ENCODE assay signal across 9 cellular contexts in genomic region chr2:27086090-27086721, GRCh38. TPM values are rescaled to one million over a fixed set of nuclear protein-coding genes. Genes with fewer than 3 reads are reported as not detected.
A peak's percentile ranks its signal among the peaks of the same experiment; 100 is the strongest.
DNase-seq lines count a peak whose midpoint lies in the region; ATAC-seq, FAIRE-seq and TF ChIP-seq lines count a peak whose summit lies in the region.
"Had no signal": no experiment of that assay in that cellular context is flagged by ENCODE, and none has a peak within 500 bp of the region (broad histone marks: within the 10 kb centered on the region; RNA-seq: fewer than 3 reads in every experiment).

No MANE protein-coding gene starts in this region.

- H3K4me3 Mint-ChIP-seq in central memory CD8-positive, alpha-beta T cell = peak overlapping the region; percentile 82

- no peaks in the 10 kb centered on the region for H3K9me3 ChIP-seq in keratinocyte (ENCODE audit: control insufficient read depth, low read depth, low read length)

- peak overlapping the region; percentile 51 for H2AFZ ChIP-seq in keratinocyte (ENCODE audit: control insufficient read depth, low read length)

- no peaks in the 10 kb centered on the region for H4K20me1 ChIP-seq in keratinocyte (ENCODE audit: control insufficient read depth, extremely low read depth, insufficient read depth, low read length)

- H3K27me3 ChIP-seq in keratinocyte (ENCODE audit: control insufficient read depth, extremely low read depth, insufficient read depth, low read length) = no peaks in the 10 kb centered on the region

- peak overlapping the region; percentile 55 to 85 (median 69) for H3K4me3 ChIP-seq in keratinocyte (ENCODE audit: control insufficient read depth in 2 of 3, extremely low read depth in 1 of 3, insufficient read depth in 2 of 3, low read depth in 1 of 3, low read length in 3 of 3)

- no peak for FAIRE-seq in keratinocyte (lab: Jason Lieb, UNC)
- FAIRE-seq: TTC549 had no signal

- dilution Hi-C loops in keratinocyte (cut with MboI; ENCODE audit: extremely low pct_ligation_motif_present, low sequenced_read_pairs) = no loop called here

- H3K79me2 ChIP-seq in keratinocyte (ENCODE audit: control insufficient read depth, insufficient read depth, low read length) = no peaks in the 10 kb centered on the region

- DNase-seq in AG20443 (ENCODE audit: low spot score) (peak; percentile 98), NCI-H226 (peak; percentile 87), keratinocyte (ENCODE audit: low read depth, low spot score) (peak; percentile 41)
- peak; percentile 97 for DNase-seq in activated CD4-positive, CD25-positive, alpha-beta regulatory T cell treated with anti-CD3 and anti-CD28 coated beads, Interleukin-2, amount 50 U/mL, for 16 hours (ENCODE audit: low read depth, low spot score)
- DNase-seq in central memory CD8-positive, alpha-beta T cell (ENCODE audit: low spot score in 2 of 2) = peak; percentile 97 to 99
- peak; percentile 96 to 97 (median 97) for DNase-seq in stimulated activated CD4-positive, alpha-beta T cell treated with anti-CD3 and anti-CD28 coated beads, Interleukin-12 subunit alpha, Interleukin-12 subunit beta, amount 100 ng/mL, for 48 hours (ENCODE audit: low read depth in 2 of 3, low spot score in 1 of 3)

- H3K9me3 Mint-ChIP-seq in central memory CD8-positive, alpha-beta T cell = no peaks in the 10 kb centered on the region

- H3K4me1 ChIP-seq in keratinocyte (ENCODE audit: control insufficient read depth, extremely low read depth, insufficient read depth, low read length) = peaks cover 17% of the 10 kb centered on the region

- no peaks in the 10 kb centered on the region for H3K27me3 Mint-ChIP-seq in central memory CD8-positive, alpha-beta T cell

- ATAC-seq in GM19025 (IDR thresholded peaks at IDR 0.05; ENCODE audit: low read depth, unreplicated experiment) (peak; percentile 72), HG03196 (IDR thresholded peaks at IDR 0.05; ENCODE audit: unreplicated experiment) (peak; percentile 79)
- ATAC-seq in central memory CD8-positive, alpha-beta T cell (replicated peaks; ENCODE audit: extremely low read depth, poor library complexity, severe bottlenecking) = peak; percentile 94

- no peaks in the 10 kb centered on the region for H3K36me3 ChIP-seq in keratinocyte (ENCODE audit: control insufficient read depth in 2 of 2, extremely low read depth in 1 of 2, insufficient read depth in 2 of 2, low read length in 2 of 2)

- H3K36me3 Mint-ChIP-seq in central memory CD8-positive, alpha-beta T cell (ENCODE audit: insufficient read depth) = peaks cover 5% of the 10 kb centered on the region

- no peaks in the 10 kb centered on the region for H3K9me1 ChIP-seq in keratinocyte (ENCODE audit: control insufficient read depth, extremely low read depth, insufficient read depth, low read length)

- H3K4me1 Mint-ChIP-seq in central memory CD8-positive, alpha-beta T cell = peaks cover 29% of the 10 kb centered on the region

- H3K9ac ChIP-seq in keratinocyte (ENCODE audit: control insufficient read depth, extremely low read depth, insufficient read depth, low read length) = peak overlapping the region; percentile 73

- peak overlapping the region; percentile 76 for H3K27ac Mint-ChIP-seq in central memory CD8-positive, alpha-beta T cell (ENCODE audit: low read depth)

- H3K27ac ChIP-seq in keratinocyte (ENCODE audit: control insufficient read depth, insufficient read depth, low read length) = peak overlapping the region; percentile 43

- peak overlapping the region; percentile 79 for H3K4me2 ChIP-seq in keratinocyte (ENCODE audit: control insufficient read depth, extremely low read depth, insufficient read depth, low read depth, low read length)

- TF ChIP-seq CTCF in keratinocyte (optimal IDR thresholded peaks at IDR 0.05 in 1 of 3, IDR thresholded peaks at IDR 0.05 in 1 of 3, conservative IDR thresholded peaks at IDR 0.05 in 1 of 3; ENCODE audit: extremely low read depth in 1 of 3, insufficient read depth in 2 of 3, low read length in 3 of 3) = peak; percentile 41 to 92 (median 78)

RNA-seq across cellular contexts. Expression of gene KHK, which starts 0.4 kb away (rescaled TPM):
- 0.06 to 0.36 TPM (median 0.21 TPM) in 3 replicates for polyA plus RNA-seq in keratinocyte
- not detected for polyA plus RNA-seq in keratinocyte (2011; ENCODE audit: low read depth)
- polyA plus RNA-seq in keratinocyte (2011; cell fraction: cytosol; rRNA removed) = 0.10 and 0.11 TPM in 2 replicates
- 0.07 and 0.24 TPM in 2 replicates for polyA plus RNA-seq in keratinocyte (2011; cell fraction: nucleus; rRNA removed)
- polyA plus RNA-seq in keratinocyte (2012; ENCODE audit: low replicate concordance) = 0.16 and 0.46 TPM in 2 replicates
- 0.45 to 0.95 TPM in 2 of 3 replicates, not detected in the other for polyA minus RNA-seq in keratinocyte
- not detected for polyA minus RNA-seq in keratinocyte (2011; cell fraction: cytosol; rRNA and poly(A)+ RNA removed)
- polyA minus RNA-seq in keratinocyte (2011; cell fraction: nucleus; rRNA and poly(A)+ RNA removed) = not detected in 2 replicates

RNA-seq across cellular contexts. Expression of gene EMILIN1, which starts 7.8 kb away (rescaled TPM):
- 0.01 to 0.06 TPM (median 0.03 TPM) in 3 replicates for polyA plus RNA-seq in keratinocyte
- polyA plus RNA-seq in keratinocyte (2011; ENCODE audit: low read depth) = not detected
- 0.06 TPM in 1 of 2 replicates, not detected in the other for polyA plus RNA-seq in keratinocyte (2011; cell fraction: cytosol; rRNA removed)
- 0.04 and 0.23 TPM in 2 replicates for polyA plus RNA-seq in keratinocyte (2011; cell fraction: nucleus; rRNA removed)
- 0.18 TPM in 2 replicates for polyA plus RNA-seq in keratinocyte (2012; ENCODE audit: low replicate concordance)
- 0.20 TPM in 1 of 3 replicates, not detected in the others for polyA minus RNA-seq in keratinocyte
- not detected for polyA minus RNA-seq in keratinocyte (2011; cell fraction: cytosol; rRNA and poly(A)+ RNA removed)
- not detected in 2 replicates for polyA minus RNA-seq in keratinocyte (2011; cell fraction: nucleus; rRNA and poly(A)+ RNA removed)

RNA-seq across cellular contexts. Expression of gene OST4, which starts 14.8 kb away (rescaled TPM):
- polyA plus RNA-seq in keratinocyte = 393 to 636 TPM (median 541 TPM) in 3 replicates
- 42.3 TPM for polyA plus RNA-seq in keratinocyte (2011; ENCODE audit: low read depth)
- 695 and 721 TPM in 2 replicates for polyA plus RNA-seq in keratinocyte (2011; cell fraction: cytosol; rRNA removed)
- 135 and 166 TPM in 2 replicates for polyA plus RNA-seq in keratinocyte (2011; cell fraction: nucleus; rRNA removed)
- polyA plus RNA-seq in keratinocyte (2012; ENCODE audit: low replicate concordance) = 473 and 536 TPM in 2 replicates
- polyA minus RNA-seq in keratinocyte = 279 to 499 TPM (median 284 TPM) in 3 replicates
- 1,244 TPM for polyA minus RNA-seq in keratinocyte (2011; cell fraction: cytosol; rRNA and poly(A)+ RNA removed)
- polyA minus RNA-seq in keratinocyte (2011; cell fraction: nucleus; rRNA and poly(A)+ RNA removed) = 34.9 and 44.1 TPM in 2 replicates

RNA-seq across cellular contexts. Expression of gene CGREF1, which starts 32.7 kb away (rescaled TPM):
- 1.1 to 1.4 TPM (median 1.3 TPM) in 3 replicates for polyA plus RNA-seq in keratinocyte
- 0.69 TPM for polyA plus RNA-seq in keratinocyte (2011; ENCODE audit: low read depth)
- 1.7 and 2.6 TPM in 2 replicates for polyA plus RNA-seq in keratinocyte (2011; cell fraction: cytosol; rRNA removed)
- 3.2 and 3.3 TPM in 2 replicates for polyA plus RNA-seq in keratinocyte (2011; cell fraction: nucleus; rRNA removed)
- polyA plus RNA-seq in keratinocyte (2012; ENCODE audit: low replicate concordance) = 0.81 and 1.1 TPM in 2 replicates
- 0.51 to 1.1 TPM (median 0.96 TPM) in 3 replicates for polyA minus RNA-seq in keratinocyte
- polyA minus RNA-seq in keratinocyte (2011; cell fraction: cytosol; rRNA and poly(A)+ RNA removed) = 1.9 TPM
- polyA minus RNA-seq in keratinocyte (2011; cell fraction: nucleus; rRNA and poly(A)+ RNA removed) = 1.2 TPM in 1 of 2 replicates, not detected in the other

RNA-seq across cellular contexts. Expression of gene AGBL5, which starts 34.7 kb away (rescaled TPM):
- 24.5 to 27.7 TPM (median 25.5 TPM) in 3 replicates for polyA plus RNA-seq in keratinocyte
- 31.7 TPM for polyA plus RNA-seq in keratinocyte (2011; ENCODE audit: low read depth)
- 26.4 and 32.9 TPM in 2 replicates for polyA plus RNA-seq in keratinocyte (2011; cell fraction: cytosol; rRNA removed)
- 12.3 and 12.4 TPM in 2 replicates for polyA plus RNA-seq in keratinocyte (2011; cell fraction: nucleus; rRNA removed)
- 12.7 and 19.7 TPM in 2 replicates for polyA plus RNA-seq in keratinocyte (2012; ENCODE audit: low replicate concordance)
- 32.5 to 60.4 TPM (median 47.4 TPM) in 3 replicates for polyA minus RNA-seq in keratinocyte
- 25.1 TPM for polyA minus RNA-seq in keratinocyte (2011; cell fraction: cytosol; rRNA and poly(A)+ RNA removed)
- polyA minus RNA-seq in keratinocyte (2011; cell fraction: nucleus; rRNA and poly(A)+ RNA removed) = 6.5 and 9.9 TPM in 2 replicates

Comparison
In these comparisons a context has a peak if more than half of its experiments do, and no peak if none do; other contexts are left out.
1. Peak in every context shown above with its lines: DNase-seq, ATAC-seq, H3K4me3 ChIP-seq and H3K27ac ChIP-seq.
2. DNase-seq: peak in every context shown above with its lines; median percentile 98 in AG20443; 98 in central memory CD8-positive, alpha-beta T cell; 97 in activated CD4-positive, CD25-positive, alpha-beta regulatory T cell treated with anti-CD3 and anti-CD28 coated beads, Interleukin-2, amount 50 U/mL, for 16 hours; 97 in stimulated activated CD4-positive, alpha-beta T cell treated with anti-CD3 and anti-CD28 coated beads, Interleukin-12 subunit alpha, Interleukin-12 subunit beta, amount 100 ng/mL, for 48 hours; 87 in NCI-H226; 41 in keratinocyte.